Comparison of ENCODE assay signal across 9 cellular contexts in the genomic region with DNA sequence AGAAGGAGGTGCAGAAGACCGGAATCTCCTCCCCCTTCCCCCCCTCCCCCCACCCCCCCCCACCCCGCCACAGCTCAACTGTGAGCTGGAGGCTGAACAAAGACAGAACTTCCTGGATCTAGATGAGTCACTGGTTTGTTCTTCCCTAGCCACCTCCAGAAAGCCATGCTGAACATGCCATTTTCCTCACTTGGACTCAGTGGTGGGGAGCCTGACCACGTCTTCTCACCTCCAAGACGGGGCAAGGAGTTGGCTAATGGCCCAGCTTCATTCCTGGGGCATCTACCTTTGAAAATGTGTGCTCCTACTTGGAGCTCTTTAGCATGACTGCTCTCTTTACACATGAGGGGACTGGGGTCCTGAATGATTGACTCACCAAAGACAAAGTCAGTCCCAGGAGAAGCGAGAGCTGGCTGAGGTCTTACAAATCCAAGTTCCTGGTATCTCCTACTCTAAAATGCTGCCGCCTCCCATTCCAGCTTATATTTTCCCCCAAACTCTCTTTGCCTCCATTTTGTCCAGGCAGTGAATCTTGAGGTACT. TPM values are rescaled to one million over a fixed set of nuclear protein-coding genes. Genes with fewer than 3 reads are reported as not detected.
DNase-seq lines count a peak whose midpoint lies in the region; ATAC-seq and TF ChIP-seq lines count a peak whose summit lies in the region.
"Had no signal": no experiment of that assay in that cellular context is flagged by ENCODE, and none has a peak within 500 bp of the region (broad histone marks: within the 10 kb centered on the region; RNA-seq: fewer than 3 reads in every experiment).

No MANE protein-coding gene starts in this region.

- no peaks in the 10 kb centered on the region for H3K9me3 Mint-ChIP-seq in neural progenitor cell
- H3K9me3 Mint-ChIP-seq in CD4-positive, alpha-beta memory T cell: peaks cover 0 to 3% (median 0%) of the 10 kb centered on the region in 8 donors

- CTCF ChIA-PET in CD4-positive, alpha-beta memory T cell (lab: Charles Lee; ENCODE audit: partially characterized antibody): interaction anchor here (0.7 kb wide), 2 partner anchors 22 to 1627 kb away, joined by 3 to 4 read pairs; a partner anchor contains a TSS

- intact Hi-C loops in colonic mucosa (cut with DNase I): no loop called here
- intact Hi-C loops in posterior cingulate gyrus (cut with DNase I): no loop called here
- intact Hi-C loops in CD4-positive, alpha-beta memory T cell (cut with micrococcal nuclease): no loop called here

- peak; percentile 37 for TF ChIP-seq POLR2A in NB4 (IDR thresholded peaks at IDR 0.05; ENCODE audit: extremely low read depth, insufficient read length)

- peak overlapping the region; percentile 33 for H3K27ac Mint-ChIP-seq in neural progenitor cell
- no peak overlapping the region for H3K27ac Mint-ChIP-seq in CD4-positive, alpha-beta memory T cell

- no peaks in the 10 kb centered on the region for H3K79me2 ChIP-seq in neural progenitor cell (ENCODE audit: low read depth)
- H3K79me2 ChIP-seq: parathyroid adenoma had no signal

- H3F3A ChIP-seq in neural progenitor cell (ENCODE audit: low read depth): peaks cover 17% of the 10 kb centered on the region

- H3K36me3 ChIP-seq in GM06990 (ENCODE audit: control insufficient read depth, insufficient read depth, low read length): no peaks in the 10 kb centered on the region
- no peaks in the 10 kb centered on the region for H3K36me3 ChIP-seq in colonic mucosa
- H3K36me3 ChIP-seq in neural progenitor cell: no peaks in the 10 kb centered on the region
- H3K36me3 ChIP-seq in CD4-positive, alpha-beta memory T cell (ENCODE audit: insufficient read depth, low read length): no peaks in the 10 kb centered on the region

- POLR2A ChIA-PET in CD4-positive, alpha-beta memory T cell (lab: Charles Lee; ENCODE audit: partially characterized antibody): no interaction called here

- H3K9ac ChIP-seq in colonic mucosa (ENCODE audit: low read depth in 2 of 2, low read length in 2 of 2) (no peak overlapping the region), neural progenitor cell (no peak overlapping the region)
- H3K9ac ChIP-seq: parathyroid adenoma had no signal

- H3K27me3 ChIP-seq in GM06990 (replicated peaks; ENCODE audit: control insufficient read depth, insufficient read depth, low read length) (no peaks in the 10 kb centered on the region), colonic mucosa (no peaks in the 10 kb centered on the region), neural progenitor cell (no peaks in the 10 kb centered on the region)
- H3K27me3 ChIP-seq in CD4-positive, alpha-beta memory T cell (ENCODE audit: insufficient read depth, low read length): no peaks in the 10 kb centered on the region

- peak overlapping the region; percentile 85 for H2AFZ ChIP-seq in neural progenitor cell (replicated peaks)
- H2AFZ ChIP-seq: parathyroid adenoma had no signal

- H3K4me3 ChIP-seq in GM06990 (replicated peaks; ENCODE audit: low read depth, low read length) (no peak overlapping the region), NB4 (ENCODE audit: low read depth, low read length) (no peak overlapping the region), colonic mucosa (no peak overlapping the region), neural progenitor cell (no peak overlapping the region)
- H3K4me3 ChIP-seq in CD4-positive, alpha-beta memory T cell (ENCODE audit: low read length in 2 of 2): no peak overlapping the region

- H3K4me1 Mint-ChIP-seq in neural progenitor cell: peaks cover 13% of the 10 kb centered on the region
- H3K4me1 Mint-ChIP-seq in CD4-positive, alpha-beta memory T cell: no peaks in the 10 kb centered on the region

- H3K4me2 ChIP-seq in neural progenitor cell: peak overlapping the region; percentile 47

- H3K36me3 Mint-ChIP-seq in neural progenitor cell: no peaks in the 10 kb centered on the region
- H3K36me3 Mint-ChIP-seq in CD4-positive, alpha-beta memory T cell: no peaks in the 10 kb centered on the region

- H3K9me3 ChIP-seq in colonic mucosa (no peaks in the 10 kb centered on the region), neural progenitor cell (ENCODE audit: low read depth) (no peaks in the 10 kb centered on the region)
- H3K9me3 ChIP-seq in CD4-positive, alpha-beta memory T cell (ENCODE audit: control insufficient read depth in 1 of 2, low read length in 2 of 2): no peaks in the 10 kb centered on the region

- no peak for TF ChIP-seq CTCF in GM06990 (IDR thresholded peaks at IDR 0.05; ENCODE audit: insufficient read depth, low read length, poor library complexity, severe bottlenecking)
- TF ChIP-seq CTCF in NB4 (IDR thresholded peaks at IDR 0.05; ENCODE audit: low read depth, low read length): no peak
- TF ChIP-seq CTCF in colonic mucosa (IDR thresholded peaks at IDR 0.05): no peak
- no peak for TF ChIP-seq CTCF in neural progenitor cell (IDR thresholded peaks at IDR 0.05)

- H3K4me3 Mint-ChIP-seq in neural progenitor cell: no peak overlapping the region
- no peak overlapping the region for H3K4me3 Mint-ChIP-seq in CD4-positive, alpha-beta memory T cell

- H3K27ac ChIP-seq in colonic mucosa (peak overlapping the region; percentile 36), neural progenitor cell (no peak overlapping the region)
- no peak overlapping the region for H3K27ac ChIP-seq in CD4-positive, alpha-beta memory T cell (ENCODE audit: low read depth, low read length)
- H3K27ac ChIP-seq: parathyroid adenoma had no signal

- H3K4me1 ChIP-seq in colonic mucosa (peaks cover 8% of the 10 kb centered on the region), neural progenitor cell (peaks cover 27% of the 10 kb centered on the region)
- no peaks in the 10 kb centered on the region for H3K4me1 ChIP-seq in CD4-positive, alpha-beta memory T cell (ENCODE audit: insufficient read depth, low read length)
- H3K4me1 ChIP-seq: parathyroid adenoma had no signal

- H3K27me3 Mint-ChIP-seq in neural progenitor cell (ENCODE audit: insufficient read depth, low read depth): peaks cover 3% of the 10 kb centered on the region
- peaks cover 3 to 11% of the 10 kb centered on the region in 2 donors for H3K27me3 Mint-ChIP-seq in CD4-positive, alpha-beta memory T cell

- no peak for ATAC-seq in GM21447 (IDR thresholded peaks at IDR 0.05; ENCODE audit: unreplicated experiment)

- H4K20me1 ChIP-seq in neural progenitor cell (ENCODE audit: low read depth): no peaks in the 10 kb centered on the region

- DNase-seq in GM06990 (ENCODE audit: extremely low read depth, insufficient read length) (peak; percentile 28), NB4 (ENCODE audit: low read depth) (peak; percentile 83), colonic mucosa (no peak), neural progenitor cell (ENCODE audit: low spot score) (no peak), posterior cingulate gyrus (no peak), superior temporal gyrus (ENCODE audit: extremely low spot score) (no peak)
- no peak for DNase-seq in CD4-positive, alpha-beta memory T cell

RNA-seq across cellular contexts. Expression of a gene that starts 22.6 kb away (rescaled TPM):
- total RNA-seq in colonic mucosa (100 to 1,000 TPM; 103 to 119 TPM), neural progenitor cell (ENCODE audit: low replicate concordance) (178 and 240 TPM in 2 replicates)
- total RNA-seq in CD4-positive, alpha-beta memory T cell: under 1 TPM; 0.33 to 0.38 TPM
- under 1 TPM in 1 of 2 donors, not detected in 1; 0.04 TPM for polyA plus RNA-seq in CD4-positive, alpha-beta memory T cell

Comparison
In these comparisons a context has a peak if more than half of its experiments do, and no peak if none do; other contexts are left out.
1. DNase-seq: peak in GM06990 (single experiment) and NB4 (single experiment); none in colonic mucosa (single experiment), neural progenitor cell (single experiment), posterior cingulate gyrus (0 of 10), superior temporal gyrus (single experiment) and CD4-positive, alpha-beta memory T cell (0 of 5).
2. RNA of a gene that starts 22.6 kb away (total RNA-seq): 178 to 240 TPM in neural progenitor cell and 103 to 119 TPM in colonic mucosa; 0.33 to 0.38 TPM in CD4-positive, alpha-beta memory T cell; every median in the first group is over 10 times any median in the second.